Comparison of ENCODE assay signal across 1 cellular context in genomic region chr17:42111265-42111636, GRCh38.
A peak's percentile ranks its signal among the peaks of the same experiment; 100 is the strongest.
TF ChIP-seq lines count a peak whose summit lies in the region.

No MANE protein-coding gene starts in this region.

TF ChIP-seq in GM12878, 131 proteins besides CTCF, POLR2A, EP300 and RAD21:
- no peak for TF ChIP-seq NRF1 (conservative IDR thresholded peaks at IDR 0.05; ENCODE audit: low read depth, low read length)
- TF ChIP-seq PAX5 (IDR thresholded peaks at IDR 0.05; ENCODE audit: borderline replicate concordance, low read depth, low read length): 0 out of 2 replicates have a peak, but pooled peaks have one; percentile 48
- TF ChIP-seq NFXL1 (IDR thresholded peaks at IDR 0.05; ENCODE audit: borderline replicate concordance): no peak
- TF ChIP-seq CBFB (IDR thresholded peaks at IDR 0.05; ENCODE audit: low read depth): no peak
- no peak for TF ChIP-seq GATAD2B (conservative IDR thresholded peaks at IDR 0.05; ENCODE audit: low read depth)
- TF ChIP-seq FOS (IDR thresholded peaks at IDR 0.05; ENCODE audit: borderline replicate concordance, extremely low read depth, insufficient read length): no peak
- TF ChIP-seq, protein P1, sequence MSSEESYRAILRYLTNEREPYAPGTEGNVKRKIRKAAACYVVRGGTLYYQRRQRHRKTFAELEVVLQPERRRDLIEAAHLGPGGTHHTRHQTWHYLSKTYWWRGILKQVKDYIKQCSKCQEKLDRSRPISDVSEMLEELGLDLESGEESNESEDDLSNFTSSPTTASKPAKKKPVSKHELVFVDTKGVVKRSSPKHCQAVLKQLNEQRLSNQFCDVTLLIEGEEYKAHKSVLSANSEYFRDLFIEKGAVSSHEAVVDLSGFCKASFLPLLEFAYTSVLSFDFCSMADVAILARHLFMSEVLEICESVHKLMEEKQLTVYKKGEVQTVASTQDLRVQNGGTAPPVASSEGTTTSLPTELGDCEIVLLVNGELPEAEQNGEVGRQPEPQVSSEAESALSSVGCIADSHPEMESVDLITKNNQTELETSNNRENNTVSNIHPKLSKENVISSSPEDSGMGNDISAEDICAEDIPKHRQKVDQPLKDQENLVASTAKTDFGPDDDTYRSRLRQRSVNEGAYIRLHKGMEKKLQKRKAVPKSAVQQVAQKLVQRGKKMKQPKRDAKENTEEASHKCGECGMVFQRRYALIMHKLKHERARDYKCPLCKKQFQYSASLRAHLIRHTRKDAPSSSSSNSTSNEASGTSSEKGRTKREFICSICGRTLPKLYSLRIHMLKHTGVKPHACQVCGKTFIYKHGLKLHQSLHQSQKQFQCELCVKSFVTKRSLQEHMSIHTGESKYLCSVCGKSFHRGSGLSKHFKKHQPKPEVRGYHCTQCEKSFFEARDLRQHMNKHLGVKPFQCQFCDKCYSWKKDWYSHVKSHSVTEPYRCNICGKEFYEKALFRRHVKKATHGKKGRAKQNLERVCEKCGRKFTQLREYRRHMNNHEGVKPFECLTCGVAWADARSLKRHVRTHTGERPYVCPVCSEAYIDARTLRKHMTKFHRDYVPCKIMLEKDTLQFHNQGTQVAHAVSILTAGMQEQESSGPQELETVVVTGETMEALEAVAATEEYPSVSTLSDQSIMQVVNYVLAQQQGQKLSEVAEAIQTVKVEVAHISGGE (CRISPR knock-in tag; IDR thresholded peaks at IDR 0.05): no peak
- TF ChIP-seq SREBF1 (IDR thresholded peaks at IDR 0.05; ENCODE audit: low read length): no peak
TF ChIP-seq in GM12878: peak in this region for 1.
